19 cellular contexts compared by ENCODE assay signal in genomic region chr7:50151661-50152060, GRCh38.
DNase-seq lines count a peak whose midpoint lies in the region; ATAC-seq and TF ChIP-seq lines count a peak whose summit lies in the region.
"Had no signal": no experiment of that assay in that cellular context is flagged by ENCODE, and none has a peak within 500 bp of the region (broad histone marks: within the 10 kb centered on the region; RNA-seq: fewer than 3 reads in every experiment).

No MANE protein-coding gene starts in this region.

- H3K36me3 ChIP-seq in Loucy (ENCODE audit: insufficient read depth, low read length): no peaks in the 10 kb centered on the region
- H3K36me3 ChIP-seq: MG63 had no signal

- no peak overlapping the region for H3K4me3 ChIP-seq in Loucy (ENCODE audit: low read length, poor library complexity, severe bottlenecking)
- H3K4me3 ChIP-seq: MG63 had no signal

- H3K9me3 Mint-ChIP-seq in activated T-cell treated with anti-CD3 and anti-CD28 coated beads, Interleukin-2, amount 50 U/mL, for 24 hours: peaks cover 3% of the 10 kb centered on the region
- peaks cover 10% of the 10 kb centered on the region for H3K9me3 Mint-ChIP-seq in activated naive CD8-positive, alpha-beta T cell (ENCODE audit: low read depth)
- peaks cover 0 to 6% of the 10 kb centered on the region in 2 donors for H3K9me3 Mint-ChIP-seq in stimulated activated naive B cell treated with anti-CD40 and anti-IgM and Interleukin-4, amounts not matched to agents 10 μg/mL and 1 μg/mL and 100 μg/mL, for 72 hours

- H4K20me1 ChIP-seq in Loucy (ENCODE audit: insufficient read depth, low read length, poor library complexity, severe bottlenecking): no peaks in the 10 kb centered on the region

- H3K9me2 ChIP-seq in Loucy (replicated peaks; ENCODE audit: low read depth, low read length): no peaks in the 10 kb centered on the region

- H3K4me2 ChIP-seq in Loucy (ENCODE audit: low read depth, low read length, poor library complexity, severe bottlenecking): no peak overlapping the region

- H3K9me3 ChIP-seq in Loucy (ENCODE audit: insufficient read depth, low read depth, low read length): no peaks in the 10 kb centered on the region
- H3K9me3 ChIP-seq: MG63 had no signal

- no peaks in the 10 kb centered on the region for H3F3A ChIP-seq in Loucy (ENCODE audit: low read depth)

- H3K27me3 ChIP-seq in Loucy (ENCODE audit: insufficient read depth, low read length, poor library complexity, severe bottlenecking): no peaks in the 10 kb centered on the region
- H3K27me3 ChIP-seq: MG63 had no signal

- no peak overlapping the region for H3K4me3 Mint-ChIP-seq in activated T-cell treated with anti-CD3 and anti-CD28 coated beads, Interleukin-2, amount 50 U/mL, for 24 hours
- peak overlapping the region; percentile 58 for H3K4me3 Mint-ChIP-seq in activated naive CD8-positive, alpha-beta T cell
- no peak overlapping the region for H3K4me3 Mint-ChIP-seq in stimulated activated naive B cell treated with anti-CD40 and anti-IgM and Interleukin-4, amounts not matched to agents 10 μg/mL and 1 μg/mL and 100 μg/mL, for 72 hours

- H2AFZ ChIP-seq in Loucy (ENCODE audit: low read length): no peak overlapping the region

- ATAC-seq in stimulated activated naive B cell treated with anti-CD40 and anti-IgM and Interleukin-4, amounts not matched to agents 10 μg/mL and 1 μg/mL and 100 μg/mL, for 72 hours (replicated peaks): no peak
- ATAC-seq in GM21423 (IDR thresholded peaks at IDR 0.05; ENCODE audit: unreplicated experiment) (no peak), HG03439 (IDR thresholded peaks at IDR 0.05; ENCODE audit: unreplicated experiment) (no peak)

- peak overlapping the region; percentile 19 for H3K27ac Mint-ChIP-seq in activated T-cell treated with anti-CD3 and anti-CD28 coated beads, Interleukin-2, amount 50 U/mL, for 24 hours
- H3K27ac Mint-ChIP-seq in activated naive CD8-positive, alpha-beta T cell: peak overlapping the region; percentile 99
- peak overlapping the region; percentile 59 for H3K27ac Mint-ChIP-seq in stimulated activated naive B cell treated with anti-CD40 and anti-IgM and Interleukin-4, amounts not matched to agents 10 μg/mL and 1 μg/mL and 100 μg/mL, for 72 hours

- DNase-seq in activated T-cell treated with anti-CD3 and anti-CD28 coated beads, Interleukin-2, amount 50 U/mL, for 24 hours: no peak
- DNase-seq in activated T-cell treated with anti-CD3 and anti-CD28 coated beads for 4 hours (no peak), NCI-H510A (lab: John Stamatoyannopoulos, UW) (no peak)
- no peak for DNase-seq in stimulated activated naive B cell treated with anti-CD40 and anti-IgM and Interleukin-4, amounts not matched to agents 10 μg/mL and 1 μg/mL and 100 μg/mL, for 72 hours
- DNase-seq: AML-193, Kasumi-1, MG63, NCI-H1048, NCI-H1417 treated with DMSO at 0.1 percent for 48 hours, NCI-H187 treated with DMSO at 0.1 percent for 48 hours, NCI-H2107, NCI-H748 treated with DMSO at 0.1 percent for 48 hours, OCI-M1, Right ventricle myocardium superior, SW 1271 had no signal

- no peaks in the 10 kb centered on the region for H3K27me3 Mint-ChIP-seq in activated T-cell treated with anti-CD3 and anti-CD28 coated beads, Interleukin-2, amount 50 U/mL, for 24 hours
- H3K27me3 Mint-ChIP-seq in activated naive CD8-positive, alpha-beta T cell: no peaks in the 10 kb centered on the region
- H3K27me3 Mint-ChIP-seq in stimulated activated naive B cell treated with anti-CD40 and anti-IgM and Interleukin-4, amounts not matched to agents 10 μg/mL and 1 μg/mL and 100 μg/mL, for 72 hours: no peaks in the 10 kb centered on the region

- no peak overlapping the region for H3K9ac ChIP-seq in Loucy (ENCODE audit: low read depth, low read length, poor library complexity, severe bottlenecking)

- peak; percentile 37 for TF ChIP-seq CTCF in Loucy (conservative IDR thresholded peaks at IDR 0.05; ENCODE audit: low read length)

- H3K36me3 Mint-ChIP-seq in activated T-cell treated with anti-CD3 and anti-CD28 coated beads, Interleukin-2, amount 50 U/mL, for 24 hours (ENCODE audit: low read depth): no peaks in the 10 kb centered on the region
- H3K36me3 Mint-ChIP-seq in activated naive CD8-positive, alpha-beta T cell: peaks cover 6% of the 10 kb centered on the region
- H3K36me3 Mint-ChIP-seq in stimulated activated naive B cell treated with anti-CD40 and anti-IgM and Interleukin-4, amounts not matched to agents 10 μg/mL and 1 μg/mL and 100 μg/mL, for 72 hours: peaks cover 4 to 8% of the 10 kb centered on the region in 2 donors

- H3K79me2 ChIP-seq in Loucy (ENCODE audit: insufficient read depth, low read length): no peaks in the 10 kb centered on the region

- H3K4me1 Mint-ChIP-seq in activated T-cell treated with anti-CD3 and anti-CD28 coated beads, Interleukin-2, amount 50 U/mL, for 24 hours (ENCODE audit: low read depth): peaks cover 93% of the 10 kb centered on the region
- peaks cover 94% of the 10 kb centered on the region for H3K4me1 Mint-ChIP-seq in activated naive CD8-positive, alpha-beta T cell (ENCODE audit: low read depth)
- peaks cover 59 to 93% of the 10 kb centered on the region in 2 donors for H3K4me1 Mint-ChIP-seq in stimulated activated naive B cell treated with anti-CD40 and anti-IgM and Interleukin-4, amounts not matched to agents 10 μg/mL and 1 μg/mL and 100 μg/mL, for 72 hours

- peaks cover 82% of the 10 kb centered on the region for H3K4me1 ChIP-seq in Loucy (ENCODE audit: insufficient read depth, low read length, poor library complexity, severe bottlenecking)

Comparison
In these comparisons a context has a peak if more than half of its experiments do, and no peak if none do; other contexts are left out.
1. H3K27ac Mint-ChIP-seq: peak in every context shown above with its lines; median percentile 99 in activated naive CD8-positive, alpha-beta T cell; 59 in stimulated activated naive B cell treated with anti-CD40 and anti-IgM and Interleukin-4, amounts not matched to agents 10 μg/mL and 1 μg/mL and 100 μg/mL, for 72 hours; 19 in activated T-cell treated with anti-CD3 and anti-CD28 coated beads, Interleukin-2, amount 50 U/mL, for 24 hours.